ENCODE assay signal across 14 cellular contexts in genomic region chr1:176517484-176517883, GRCh38. TPM values are rescaled to one million over a fixed set of nuclear protein-coding genes. Genes with fewer than 3 reads are reported as not detected.
DNase-seq lines count a peak whose midpoint lies in the region; ATAC-seq and TF ChIP-seq lines count a peak whose summit lies in the region.
"Had no signal": no experiment of that assay in that cellular context is flagged by ENCODE, and none has a peak within 500 bp of the region (broad histone marks: within the 10 kb centered on the region; RNA-seq: fewer than 3 reads in every experiment).

No MANE protein-coding gene starts in this region.

- H3K36me3 Mint-ChIP-seq in WTC11 = no peaks in the 10 kb centered on the region
- H3K36me3 Mint-ChIP-seq: CD4-positive, alpha-beta memory T cell; neural progenitor cell had no signal

- no peak for TF ChIP-seq CTCF in WTC11 (IDR thresholded peaks at IDR 0.05)

- peak overlapping the region; percentile 10; the same call in 1 of the 2 replicates for H3K27ac Mint-ChIP-seq in WTC11
- H3K27ac Mint-ChIP-seq in stimulated activated naive CD8-positive, alpha-beta T cell treated with anti-CD3 and anti-CD28 coated beads, Interleukin-15, amount 100 ng/mL, for 72 hours = no peak overlapping the region
- H3K27ac Mint-ChIP-seq: CD4-positive, alpha-beta memory T cell; neural progenitor cell had no signal

- intact Hi-C loops in left cardiac atrium (cut with DNase I) (no loop called here), Right ventricle myocardium superior (cut with DNase I) (no loop called here)

- POLR2A ChIA-PET in WTC11 (lab: Charles Lee) = no interaction called here

- no peak overlapping the region for H3K4me3 Mint-ChIP-seq in WTC11
- H3K4me3 Mint-ChIP-seq in stimulated activated naive CD8-positive, alpha-beta T cell treated with anti-CD3 and anti-CD28 coated beads, Interleukin-15, amount 100 ng/mL, for 72 hours = no peak overlapping the region
- H3K4me3 Mint-ChIP-seq: CD4-positive, alpha-beta memory T cell; H9; neural progenitor cell had no signal

- DNase-seq in left cardiac atrium (no peak), Right ventricle myocardium superior (no peak), WTC11 (ENCODE audit: low spot score) (no peak), NCI-H187 treated with DMSO at 0.1 percent for 48 hours (lab: John Stamatoyannopoulos, UW) (no peak), NCI-H226 (no peak)
- DNase-seq in stimulated activated naive CD8-positive, alpha-beta T cell treated with anti-CD3 and anti-CD28 coated beads, Interleukin-15, amount 100 ng/mL, for 72 hours = peak in 1 of 2 donors; percentile 12
- DNase-seq: activated CD8-positive, alpha-beta memory T cell treated with anti-CD3 and anti-CD28 coated beads, Interleukin-2, amount 50 U/mL, for 48 hours; CD4-positive, alpha-beta memory T cell; H9; NCI-H345 had no signal

- ATAC-seq in left cardiac atrium (peak; percentile 27 to 74), Right ventricle myocardium superior (ENCODE audit: poor library complexity) (no peak), HG03280 (IDR thresholded peaks at IDR 0.05; ENCODE audit: unreplicated experiment) (peak; percentile 64), WTC11 (no peak), HG03108 (IDR thresholded peaks at IDR 0.05; ENCODE audit: unreplicated experiment) (no peak)
- peak; percentile 74 for ATAC-seq in stimulated activated naive CD8-positive, alpha-beta T cell treated with anti-CD3 and anti-CD28 coated beads, Interleukin-15, amount 100 ng/mL, for 72 hours

- peaks cover 3% of the 10 kb centered on the region for H3K4me1 Mint-ChIP-seq in WTC11
- H3K4me1 Mint-ChIP-seq in stimulated activated naive CD8-positive, alpha-beta T cell treated with anti-CD3 and anti-CD28 coated beads, Interleukin-15, amount 100 ng/mL, for 72 hours = no peaks in the 10 kb centered on the region
- H3K4me1 Mint-ChIP-seq: CD4-positive, alpha-beta memory T cell; neural progenitor cell had no signal

- CTCF ChIA-PET in WTC11 (lab: Charles Lee) = no interaction called here

- no peaks in the 10 kb centered on the region for H3K27me3 Mint-ChIP-seq in WTC11 (ENCODE audit: low read depth)
- H3K27me3 Mint-ChIP-seq in stimulated activated naive CD8-positive, alpha-beta T cell treated with anti-CD3 and anti-CD28 coated beads, Interleukin-15, amount 100 ng/mL, for 72 hours = no peaks in the 10 kb centered on the region
- H3K27me3 Mint-ChIP-seq: CD4-positive, alpha-beta memory T cell had no signal

- H3K9me3 Mint-ChIP-seq in WTC11 = peaks cover 12% of the 10 kb centered on the region
- H3K9me3 Mint-ChIP-seq in stimulated activated naive CD8-positive, alpha-beta T cell treated with anti-CD3 and anti-CD28 coated beads, Interleukin-15, amount 100 ng/mL, for 72 hours = peaks cover 9 to 13% of the 10 kb centered on the region in 2 donors
- H3K9me3 Mint-ChIP-seq: H9, neural progenitor cell had no signal

TF ChIP-seq in WTC11, 78 proteins besides CTCF, POLR2A, EP300 and RAD21:
- TF ChIP-seq FOXP4 (CRISPR knock-in tag; IDR thresholded peaks at IDR 0.05) (no peak), AFF4 (CRISPR knock-in tag; IDR thresholded peaks at IDR 0.05; ENCODE audit: borderline replicate concordance) (no peak)

RNA-seq across cellular contexts. Expression of gene PAPPA2, which starts 54.5 kb away (rescaled TPM):
- total RNA-seq in left cardiac atrium (under 1 TPM; 0.35 to 0.89 TPM), Right ventricle myocardium superior (0.32 TPM), WTC11 (2021) (0.27 to 0.74 TPM (median 0.60 TPM) in 3 replicates)
- total RNA-seq: CD4-positive, alpha-beta memory T cell; endothelial cell of umbilical vein had no signal

Comparison
In these comparisons a context has a peak if more than half of its experiments do, and no peak if none do; other contexts are left out.
1. ATAC-seq: peak in left cardiac atrium (2 of 2), HG03280 (single experiment) and stimulated activated naive CD8-positive, alpha-beta T cell treated with anti-CD3 and anti-CD28 coated beads, Interleukin-15, amount 100 ng/mL, for 72 hours (single experiment); none in Right ventricle myocardium superior (single experiment), WTC11 (single experiment) and HG03108 (single experiment).